In genomic region chr2:105397025-105397722, GRCh38 we compare ENCODE assay signal across 10 cellular contexts. TPM values are rescaled to one million over a fixed set of nuclear protein-coding genes. Genes with fewer than 3 reads are reported as not detected.
DNase-seq lines count a peak whose midpoint lies in the region; ATAC-seq, FAIRE-seq and TF ChIP-seq lines count a peak whose summit lies in the region.
"Had no signal": no experiment of that assay in that cellular context is flagged by ENCODE, and none has a peak within 500 bp of the region (broad histone marks: within the 10 kb centered on the region; RNA-seq: fewer than 3 reads in every experiment).

No MANE protein-coding gene starts in this region.

- peaks cover 41% of the 10 kb centered on the region for H4K20me1 ChIP-seq in astrocyte (ENCODE audit: insufficient read depth, low read length)

- H2AFZ ChIP-seq in astrocyte (ENCODE audit: low read depth, low read length) = no peak overlapping the region

- no peak for FAIRE-seq in astrocyte (lab: Jason Lieb, UNC)
- no peak for FAIRE-seq in GM19239 (lab: Jason Lieb, UNC)
- FAIRE-seq: endometrium had no signal

- H3K36me3 ChIP-seq in heart right ventricle (peaks cover 0 to 17% (median 0%) of the 10 kb centered on the region in 9 donors), astrocyte (ENCODE audit: insufficient read depth, low read length) (peaks cover 35% of the 10 kb centered on the region), uterus (no peaks in the 10 kb centered on the region)

- no peak for TF ChIP-seq POLR2A in uterus (IDR thresholded peaks at IDR 0.05)

- peak overlapping the region in 7 of 10 donors; percentile 63 to 75 (median 70) for H3K4me3 ChIP-seq in heart right ventricle
- H3K4me3 ChIP-seq in astrocyte (ENCODE audit: insufficient read depth, low read depth, low read length) = peak overlapping the region; percentile 98
- H3K4me3 ChIP-seq in uterus = peak overlapping the region; percentile 67 to 78

- H3K4me1 Mint-ChIP-seq in astrocyte (ENCODE audit: low read depth, unreplicated experiment) = peaks cover 32% of the 10 kb centered on the region

- no peak for DNase-seq in heart right ventricle
- no peak for DNase-seq in left ventricle myocardium superior
- DNase-seq in astrocyte (ENCODE audit: low read depth) = no peak
- peak; percentile 80 for DNase-seq in kidney glomerular epithelial cell (lab: John Stamatoyannopoulos, UW)
- DNase-seq in uterus = no peak
- DNase-seq in amygdala (lab: John Stamatoyannopoulos, UW) = no peak
- no peak for DNase-seq in GM19239 (ENCODE audit: insufficient read length, low spot score)
- DNase-seq: NCI-H1417 treated with DMSO at 0.1 percent for 48 hours had no signal

- WGBS in heart right ventricle, 2 donors = 46 to 64% methylated on average over 13 of the region's 13 CpGs

- H3K4me3 Mint-ChIP-seq in astrocyte (ENCODE audit: unreplicated experiment) = peak overlapping the region; percentile 95

- intact Hi-C loops in heart right ventricle (cut with DNase I) = loop anchor here in 1 of 10 donors (10.0 kb wide), 1 partner anchor 528 kb away; no protein-coding TSS in a partner anchor
- intact Hi-C loops in left ventricle myocardium superior (cut with micrococcal nuclease) = no loop called here
- intact Hi-C loops in uterus (cut with DNase I; ENCODE audit: low total_unique reads) = no loop called here

- H3K27ac Mint-ChIP-seq in astrocyte (ENCODE audit: unreplicated experiment) = peak overlapping the region; percentile 67

- ATAC-seq in heart right ventricle (no peak), left ventricle myocardium superior (no peak), HG02970 (IDR thresholded peaks at IDR 0.05; ENCODE audit: low FRiP score, unreplicated experiment) (no peak)

- H3K27ac ChIP-seq in heart right ventricle = peak overlapping the region; percentile 33 to 95 (median 89)
- H3K27ac ChIP-seq in astrocyte (ENCODE audit: low read depth, low read length) = peak overlapping the region; percentile 99
- H3K27ac ChIP-seq in uterus = peak overlapping the region; percentile 31 to 84

- no peaks in the 10 kb centered on the region for H3K9me3 Mint-ChIP-seq in astrocyte (ENCODE audit: unreplicated experiment)

- H3K27me3 ChIP-seq in heart right ventricle (peaks cover 0 to 36% (median 13%) of the 10 kb centered on the region in 7 donors), astrocyte (ENCODE audit: insufficient read depth, low read length) (no peaks in the 10 kb centered on the region), uterus (no peaks in the 10 kb centered on the region)

- H3K4me1 ChIP-seq in heart right ventricle = peaks cover 13 to 87% (median 28%) of the 10 kb centered on the region in 9 donors
- peaks cover 43% of the 10 kb centered on the region for H3K4me1 ChIP-seq in astrocyte (ENCODE audit: insufficient read depth, low read length)
- no peaks in the 10 kb centered on the region for H3K4me1 ChIP-seq in uterus

- H3K4me2 ChIP-seq in astrocyte (ENCODE audit: low read length) = peak overlapping the region; percentile 94

- no peaks in the 10 kb centered on the region for H3K27me3 Mint-ChIP-seq in astrocyte (ENCODE audit: low read depth, unreplicated experiment)

- TF ChIP-seq CTCF in heart right ventricle (IDR thresholded peaks at IDR 0.05) = no peak
- no peak for TF ChIP-seq CTCF in astrocyte (IDR thresholded peaks at IDR 0.05; ENCODE audit: insufficient read depth, low read depth, low read length)
- no peak for TF ChIP-seq CTCF in uterus (IDR thresholded peaks at IDR 0.05)

- H3K9me3 ChIP-seq in heart right ventricle = no peaks in the 10 kb centered on the region
- peaks cover 3% of the 10 kb centered on the region for H3K9me3 ChIP-seq in astrocyte (ENCODE audit: insufficient read depth, low read depth, low read length)
- no peaks in the 10 kb centered on the region for H3K9me3 ChIP-seq in uterus

- H3K79me2 ChIP-seq in astrocyte (ENCODE audit: insufficient read depth, low read length) = peaks cover 79% of the 10 kb centered on the region

- H3K36me3 Mint-ChIP-seq in astrocyte (ENCODE audit: low read depth, unreplicated experiment) = peaks cover 22% of the 10 kb centered on the region

- H3K9ac ChIP-seq in astrocyte (ENCODE audit: low read length) = peak overlapping the region; percentile 100

RNA-seq across cellular contexts. Expression of gene FHL2, which starts 1.7 kb away (rescaled TPM):
- 1,000 to 10,000 TPM in 9 of 10 donors, 100 to 1,000 TPM in 1; 598 to 2,354 (median 1,687) TPM for total RNA-seq in heart right ventricle
- 100 to 1,000 TPM; 437 to 653 TPM for polyA plus RNA-seq in heart right ventricle
- 1,772 TPM for total RNA-seq in left ventricle myocardium superior
- total RNA-seq in astrocyte = 104 and 115 TPM in 2 replicates
- 100 to 1,000 TPM in 1 of 4 donors, 10 to 100 TPM in 3; 27.4 to 100 (median 62.7) TPM for total RNA-seq in uterus

RNA-seq across cellular contexts. Expression of gene C2orf49, which starts 59.8 kb away (rescaled TPM):
- total RNA-seq in heart right ventricle = 10 to 100 TPM; 12.2 to 22.9 (median 17.2) TPM
- polyA plus RNA-seq in heart right ventricle = 1 to 10 TPM; 9.0 to 9.1 TPM
- total RNA-seq in left ventricle myocardium superior = 18.6 TPM
- total RNA-seq in astrocyte = 21.6 and 22.6 TPM in 2 replicates
- total RNA-seq in uterus = 10 to 100 TPM; 10.2 to 62.6 (median 22.8) TPM
